In genomic region chr17:82859431-82860403, GRCh38 we compare ENCODE assay signal across 8 cellular contexts. TPM values are rescaled to one million over a fixed set of nuclear protein-coding genes. Genes with fewer than 3 reads are reported as not detected.
DNase-seq lines count a peak whose midpoint lies in the region; ATAC-seq lines count a peak whose summit lies in the region.

No MANE protein-coding gene starts in this region.

- no peaks in the 10 kb centered on the region for H3K9me3 ChIP-seq in SJSA1 (replicated peaks)
- no peaks in the 10 kb centered on the region for H3K9me3 ChIP-seq in skeletal muscle tissue (ENCODE audit: control insufficient read depth in 3 of 3, low read length in 3 of 3)

- H3K27me3 ChIP-seq in SJSA1 (replicated peaks) (no peaks in the 10 kb centered on the region), skeletal muscle tissue (ENCODE audit: control insufficient read depth in 3 of 3, insufficient read depth in 3 of 3, low read length in 3 of 3) (no peaks in the 10 kb centered on the region)

- H3K4me1 Mint-ChIP-seq in activated naive CD8-positive, alpha-beta T cell (ENCODE audit: low read depth), result peaks cover 62% of the 10 kb centered on the region

- DNase-seq in ACHN (peak; percentile 49), SJSA1 (ENCODE audit: low read depth in 1 of 2, low spot score in 2 of 2) (peak; percentile 88 to 93), left ventricle myocardium superior (peak; percentile 58)

- H3K27ac Mint-ChIP-seq in activated naive CD8-positive, alpha-beta T cell, result peak overlapping the region; percentile 91

- ATAC-seq in GM21786 (IDR thresholded peaks at IDR 0.05; ENCODE audit: unreplicated experiment) (peak; percentile 37), left ventricle myocardium superior (peak; percentile 65), HG03432 (IDR thresholded peaks at IDR 0.05; ENCODE audit: unreplicated experiment) (no peak), GM18517 (IDR thresholded peaks at IDR 0.05; ENCODE audit: unreplicated experiment) (no peak)

- no peaks in the 10 kb centered on the region for H3K27me3 Mint-ChIP-seq in activated naive CD8-positive, alpha-beta T cell

- in situ Hi-C loops in ACHN (cut with HindIII; ENCODE audit: low pct_ligation_motif_present, low pct_unique_long_range_greater_than_20kb, low sequenced_read_pairs), result no loop called here

- peak overlapping the region in 2 of 3 donors; percentile 23 to 40 for H3K9ac ChIP-seq in skeletal muscle tissue (ENCODE audit: low read depth in 1 of 3, low read length in 3 of 3)

- intact Hi-C loops in left ventricle myocardium superior (cut with micrococcal nuclease), result no loop called here

- peaks cover 2% of the 10 kb centered on the region for H3K36me3 Mint-ChIP-seq in activated naive CD8-positive, alpha-beta T cell

- H3K9me3 Mint-ChIP-seq in activated naive CD8-positive, alpha-beta T cell (ENCODE audit: low read depth), result no peaks in the 10 kb centered on the region

- peaks cover 6% of the 10 kb centered on the region; the same call in 1 of the 2 replicates for H3K36me3 ChIP-seq in SJSA1
- H3K36me3 ChIP-seq in skeletal muscle tissue (ENCODE audit: control insufficient read depth in 3 of 3, insufficient read depth in 3 of 3, low read length in 3 of 3), result peaks cover 0 to 1% (median under 1%) of the 10 kb centered on the region in 3 donors

- peak overlapping the region; percentile 79 for H3K4me3 Mint-ChIP-seq in activated naive CD8-positive, alpha-beta T cell

- H3K4me1 ChIP-seq in SJSA1 (replicated peaks) (peaks cover 33% of the 10 kb centered on the region), skeletal muscle tissue (ENCODE audit: control insufficient read depth in 3 of 3, insufficient read depth in 3 of 3, low read length in 3 of 3) (peaks cover 23 to 30% (median 30%) of the 10 kb centered on the region in 3 donors)

- H3K4me3 ChIP-seq in SJSA1 (no peak overlapping the region), skeletal muscle tissue (ENCODE audit: low read length in 3 of 3) (no peak overlapping the region)

- peak overlapping the region; percentile 74 for H3K27ac ChIP-seq in SJSA1
- peak overlapping the region; percentile 62 for H3K27ac ChIP-seq in skeletal muscle tissue (ENCODE audit: low read depth, low read length)

RNA-seq across cellular contexts. Expression of gene ZNF750, which starts 19.9 kb away (rescaled TPM):
- total RNA-seq in SJSA1 (2014; rRNA removed; shearing (Covaris generic)), result not detected in 2 replicates
- total RNA-seq in left ventricle myocardium superior, result 0.15 TPM
- total RNA-seq in skeletal muscle tissue, result not detected

Comparison
In these comparisons a context has a peak if more than half of its experiments do, and no peak if none do; other contexts are left out.
1. ATAC-seq: peak in GM21786 (single experiment) and left ventricle myocardium superior (single experiment); none in HG03432 (single experiment) and GM18517 (single experiment).
2. Peak in every context shown above with its lines, with median percentiles within 50 percentile points of each other: DNase-seq.